In the genomic region with DNA sequence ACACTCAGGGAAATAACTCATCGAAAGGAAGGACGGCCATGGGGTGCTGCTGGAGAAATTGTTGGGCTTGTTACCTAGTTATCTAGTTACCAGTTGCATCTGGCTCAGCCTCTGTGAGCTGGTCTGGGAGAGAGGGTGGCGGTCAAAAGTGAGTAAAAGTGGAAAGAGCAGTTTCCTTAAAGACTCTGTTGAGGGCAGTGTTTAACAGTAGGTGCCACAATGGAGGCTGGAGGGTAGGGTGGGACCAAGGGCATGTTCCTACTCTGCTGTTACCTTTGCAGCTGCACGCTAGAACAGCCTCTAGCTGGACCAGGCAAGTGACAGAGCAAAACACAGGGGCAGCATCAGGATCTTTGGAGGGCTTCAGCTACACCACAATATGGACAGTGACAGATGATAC, we compare ENCODE assay signal across 23 cellular contexts.
DNase-seq lines count a peak whose midpoint lies in the region; ATAC-seq, FAIRE-seq and TF ChIP-seq lines count a peak whose summit lies in the region.
"Had no signal": no experiment of that assay in that cellular context is flagged by ENCODE, and none has a peak within 500 bp of the region (broad histone marks: within the 10 kb centered on the region; RNA-seq: fewer than 3 reads in every experiment).

No MANE protein-coding gene starts in this region.

- H3K27me3 ChIP-seq in A673 (replicated peaks; ENCODE audit: insufficient read depth, low read depth, low read length, poor library complexity) (no peaks in the 10 kb centered on the region), Karpas-422 (ENCODE audit: low read length) (no peaks in the 10 kb centered on the region), GM12878 (replicated peaks in 1 of 2; ENCODE audit: control insufficient read depth in 2 of 2, insufficient read depth in 2 of 2, low read length in 1 of 2) (no peaks in the 10 kb centered on the region)
- H3K27me3 ChIP-seq: suprapubic skin had no signal

- DNase-seq in A673 (ENCODE audit: low spot score) (no peak), Karpas-422 (peak; percentile 56), GM12878 (ENCODE audit: low read depth, low spot score) (no peak), kidney (peak; percentile 35), NCI-H2227 (lab: John Stamatoyannopoulos, UW; ENCODE audit: unreplicated experiment) (no peak), occipital lobe (lab: John Stamatoyannopoulos, UW) (no peak), cerebellar cortex (ENCODE audit: low spot score) (no peak), AG20443 (ENCODE audit: low spot score) (no peak)
- DNase-seq: activated CD4-positive, alpha-beta memory T cell treated with anti-CD3 and anti-CD28 coated beads for 36 hours; activated gamma-delta T cell treated with Interleukin-2 at 50 U/mL for 16 hours; activated T-cell treated with anti-CD3 and anti-CD28 coated beads for 4 hours; anterior cingulate cortex; C1 segment of cervical spinal cord; effector CD4-positive, alpha-beta T cell; HFFc6; immature natural killer cell; KG1; NCI-H2029 treated with DMSO at 0.1 percent for 48 hours; SHP77 treated with DMSO at 0.1 percent for 48 hours; T-helper 17 cell; WERI-Rb-1 had no signal

- POLR2A ChIA-PET in A673 (lab: Charles Lee; ENCODE audit: low non-redundant PET) (no interaction called here), GM12878 (lab: Charles Lee) (no interaction called here)

- no peaks in the 10 kb centered on the region for H3K9me2 ChIP-seq in Karpas-422 (replicated peaks; ENCODE audit: insufficient read depth, low read length)

- SMC1A ChIA-PET in GM12878 (lab: Charles Lee; ENCODE audit: uncharacterized antibody, unreplicated experiment) = interaction anchor here (0.6 to 1.6 kb wide), 5 partner anchors 17 to 210 kb away, joined by 3 to 10 read pairs (median 4); no protein-coding TSS in a partner anchor

- H2AFZ ChIP-seq in Karpas-422 (ENCODE audit: low read length) (no peak overlapping the region), GM12878 (ENCODE audit: control insufficient read depth, low read depth, low read length) (peak overlapping the region; percentile 13; the same call in 1 of the 2 replicates)

- H3K36me3 ChIP-seq in A673 (ENCODE audit: insufficient read depth, low read length, poor library complexity, severe bottlenecking) (no peaks in the 10 kb centered on the region), Karpas-422 (ENCODE audit: insufficient read depth, low read length) (no peaks in the 10 kb centered on the region), GM12878 (ENCODE audit: control insufficient read depth in 2 of 2, insufficient read depth in 2 of 2, low read length in 1 of 2) (no peaks in the 10 kb centered on the region), kidney (ENCODE audit: control insufficient read depth in 1 of 2, insufficient read depth in 2 of 2, low read length in 2 of 2) (no peaks in the 10 kb centered on the region)
- H3K36me3 ChIP-seq: suprapubic skin, WERI-Rb-1 had no signal

- RAD21 ChIA-PET in GM12878 (lab: Charles Lee; ENCODE audit: unreplicated experiment) = interaction anchor here (1.2 to 2.6 kb wide), 3 partner anchors 29 to 403 kb away, joined by 3 to 10 read pairs (median 3); no protein-coding TSS in a partner anchor

- H3K4me3 ChIP-seq in A673 (ENCODE audit: low read depth, low read length, poor library complexity, severe bottlenecking) = no peak overlapping the region
- H3K4me3 ChIP-seq in Karpas-422 (ENCODE audit: low read length) = no peak overlapping the region
- no peak overlapping the region for H3K4me3 ChIP-seq in GM12878
- H3K4me3 ChIP-seq in kidney (ENCODE audit: low read length in 2 of 2) = no peak overlapping the region
- H3K4me3 ChIP-seq: suprapubic skin had no signal

- no peak for TF ChIP-seq EP300 in GM12878 (IDR thresholded peaks at IDR 0.05; ENCODE audit: borderline replicate concordance in 1 of 2, control insufficient read depth in 1 of 2, low read depth in 2 of 2, low read length in 2 of 2)

- no peak for TF ChIP-seq POLR2A in GM12878 (IDR thresholded peaks at IDR 0.05; ENCODE audit: low read depth, low read length)

- H3K4me1 ChIP-seq in A673 (ENCODE audit: insufficient read depth, low read length, poor library complexity, severe bottlenecking) = peaks cover 8% of the 10 kb centered on the region
- peaks cover 19% of the 10 kb centered on the region for H3K4me1 ChIP-seq in Karpas-422 (ENCODE audit: low read length)
- H3K4me1 ChIP-seq in GM12878 (ENCODE audit: control insufficient read depth, insufficient read depth, low read length) = peaks cover 7% of the 10 kb centered on the region
- no peaks in the 10 kb centered on the region for H3K4me1 ChIP-seq in kidney (ENCODE audit: control insufficient read depth in 1 of 2, insufficient read depth in 1 of 2, low read depth in 1 of 2, low read length in 2 of 2)

- CTCF ChIA-PET in A673 (lab: Charles Lee) = no interaction called here
- CTCF ChIA-PET in GM12878 (lab: Yijun Ruan, JAX) = interaction anchor here (1.2 to 3.1 kb wide), 5 partner anchors 12 to 292 kb away, joined by 4 to 30 read pairs (median 7); no protein-coding TSS in a partner anchor

- WGBS in GM12878 (ENCODE audit: insufficient coverage, insufficient replicate concordance, low lambda C conversion rate, missing lambda C conversion rate) = 85% methylated on average over 4 of the region's 4 CpGs

- peak; percentile 28; the same call in 1 of the 2 replicates for TF ChIP-seq RAD21 in GM12878 (IDR thresholded peaks at IDR 0.05; ENCODE audit: insufficient read depth, low read depth, low read length)

- H3K27ac ChIP-seq in A673 (ENCODE audit: low read depth, low read length, poor library complexity, severe bottlenecking) (no peak overlapping the region), Karpas-422 (ENCODE audit: low read length) (no peak overlapping the region), GM12878 (ENCODE audit: control insufficient read depth, insufficient read depth) (no peak overlapping the region), kidney (ENCODE audit: low read depth in 2 of 2, low read length in 2 of 2) (no peak overlapping the region)
- H3K27ac ChIP-seq: suprapubic skin, WERI-Rb-1 had no signal

- peak; percentile 75 for ATAC-seq in GM12878
- ATAC-seq: T-helper 17 cell had no signal

- H3K4me2 ChIP-seq in Karpas-422 (ENCODE audit: low read depth, low read length, poor library complexity, severe bottlenecking) = no peak overlapping the region
- H3K4me2 ChIP-seq in GM12878 (ENCODE audit: control insufficient read depth, insufficient read depth) = no peak overlapping the region

- H3K9ac ChIP-seq in Karpas-422 (ENCODE audit: low read length) = no peak overlapping the region
- no peak overlapping the region; the same call in 1 of the 2 replicates for H3K9ac ChIP-seq in GM12878 (ENCODE audit: control insufficient read depth, insufficient read depth, low read length)
- no peak overlapping the region for H3K9ac ChIP-seq in kidney (ENCODE audit: low read length in 2 of 2)

- no peak for FAIRE-seq in GM12878 (lab: Jason Lieb, UNC)
- FAIRE-seq in kidney (lab: Jason Lieb, UNC) = no peak
- FAIRE-seq: A204.1 had no signal

- H4K20me1 ChIP-seq in Karpas-422 (ENCODE audit: insufficient read depth, low read depth, low read length) = no peaks in the 10 kb centered on the region
- H4K20me1 ChIP-seq in GM12878 (ENCODE audit: control insufficient read depth, insufficient read depth) = no peaks in the 10 kb centered on the region

- H3K79me2 ChIP-seq in Karpas-422 (ENCODE audit: low read length) (no peaks in the 10 kb centered on the region), GM12878 (ENCODE audit: control insufficient read depth, insufficient read depth, low read length) (no peaks in the 10 kb centered on the region)

- intact Hi-C loops in A673 (cut with micrococcal nuclease; ENCODE audit: unreplicated experiment) (no loop called here), GM12878 (cut with micrococcal nuclease; ENCODE audit: unreplicated experiment) (no loop called here), kidney (cut with DNase I) (no loop called here)

- no TSS peak for BruUV-seq in A673 (replicated peaks; lab: Mats Ljungman, UMichigan)
- BruUV-seq in GM12878 (replicated peaks; lab: Mats Ljungman, UMichigan) = no TSS peak

- in situ Hi-C loops in GM12878 (cut with MboI) = no loop called here

- no peaks in the 10 kb centered on the region for H3K9me3 ChIP-seq in A673 (ENCODE audit: low read depth, low read length, poor library complexity, severe bottlenecking)
- H3K9me3 ChIP-seq in Karpas-422 (ENCODE audit: low read length) = no peaks in the 10 kb centered on the region
- no peaks in the 10 kb centered on the region for H3K9me3 ChIP-seq in GM12878 (replicated peaks; ENCODE audit: control insufficient read depth, insufficient read depth, low read length)
- no peaks in the 10 kb centered on the region for H3K9me3 ChIP-seq in kidney (ENCODE audit: control insufficient read depth in 1 of 2, low read length in 2 of 2)
- H3K9me3 ChIP-seq: suprapubic skin had no signal

- TF ChIP-seq CTCF in A673 (conservative IDR thresholded peaks at IDR 0.05; ENCODE audit: low read depth, low read length) = 0 out of 2 replicates have a peak, but pooled peaks have one; percentile 24
- peak in 1 of 3 experiments; percentile 27; a peak in 2 of 6 replicates for TF ChIP-seq CTCF in GM12878 (IDR thresholded peaks at IDR 0.05 in 2 of 3, conservative IDR thresholded peaks at IDR 0.05 in 1 of 3; ENCODE audit: control insufficient read depth in 2 of 3, extremely low read depth in 1 of 3, insufficient read depth in 1 of 3, low read depth in 3 of 3, low read length in 3 of 3)
- TF ChIP-seq CTCF in kidney (IDR thresholded peaks at IDR 0.05; ENCODE audit: borderline replicate concordance, extremely low read depth, insufficient read depth) = no peak

TF ChIP-seq in GM12878, 131 proteins besides CTCF, POLR2A, EP300 and RAD21 (continues in another document):
- TF ChIP-seq, protein P1, sequence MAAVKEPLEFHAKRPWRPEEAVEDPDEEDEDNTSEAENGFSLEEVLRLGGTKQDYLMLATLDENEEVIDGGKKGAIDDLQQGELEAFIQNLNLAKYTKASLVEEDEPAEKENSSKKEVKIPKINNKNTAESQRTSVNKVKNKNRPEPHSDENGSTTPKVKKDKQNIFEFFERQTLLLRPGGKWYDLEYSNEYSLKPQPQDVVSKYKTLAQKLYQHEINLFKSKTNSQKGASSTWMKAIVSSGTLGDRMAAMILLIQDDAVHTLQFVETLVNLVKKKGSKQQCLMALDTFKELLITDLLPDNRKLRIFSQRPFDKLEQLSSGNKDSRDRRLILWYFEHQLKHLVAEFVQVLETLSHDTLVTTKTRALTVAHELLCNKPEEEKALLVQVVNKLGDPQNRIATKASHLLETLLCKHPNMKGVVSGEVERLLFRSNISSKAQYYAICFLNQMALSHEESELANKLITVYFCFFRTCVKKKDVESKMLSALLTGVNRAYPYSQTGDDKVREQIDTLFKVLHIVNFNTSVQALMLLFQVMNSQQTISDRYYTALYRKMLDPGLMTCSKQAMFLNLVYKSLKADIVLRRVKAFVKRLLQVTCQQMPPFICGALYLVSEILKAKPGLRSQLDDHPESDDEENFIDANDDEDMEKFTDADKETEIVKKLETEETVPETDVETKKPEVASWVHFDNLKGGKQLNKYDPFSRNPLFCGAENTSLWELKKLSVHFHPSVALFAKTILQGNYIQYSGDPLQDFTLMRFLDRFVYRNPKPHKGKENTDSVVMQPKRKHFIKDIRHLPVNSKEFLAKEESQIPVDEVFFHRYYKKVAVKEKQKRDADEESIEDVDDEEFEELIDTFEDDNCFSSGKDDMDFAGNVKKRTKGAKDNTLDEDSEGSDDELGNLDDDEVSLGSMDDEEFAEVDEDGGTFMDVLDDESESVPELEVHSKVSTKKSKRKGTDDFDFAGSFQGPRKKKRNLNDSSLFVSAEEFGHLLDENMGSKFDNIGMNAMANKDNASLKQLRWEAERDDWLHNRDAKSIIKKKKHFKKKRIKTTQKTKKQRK (IDR thresholded peaks at IDR 0.05; ENCODE audit: low read depth, low read length) = no peak

Comparison
In these comparisons a context has a peak if more than half of its experiments do, and no peak if none do; other contexts are left out.
1. DNase-seq: peak in Karpas-422 (single experiment) and kidney (single experiment); none in A673 (single experiment), GM12878 (single experiment), NCI-H2227 (single experiment), occipital lobe (single experiment), cerebellar cortex (single experiment) and AG20443 (single experiment).